ENCODE assay signal across 1 cellular context in the genomic region with DNA sequence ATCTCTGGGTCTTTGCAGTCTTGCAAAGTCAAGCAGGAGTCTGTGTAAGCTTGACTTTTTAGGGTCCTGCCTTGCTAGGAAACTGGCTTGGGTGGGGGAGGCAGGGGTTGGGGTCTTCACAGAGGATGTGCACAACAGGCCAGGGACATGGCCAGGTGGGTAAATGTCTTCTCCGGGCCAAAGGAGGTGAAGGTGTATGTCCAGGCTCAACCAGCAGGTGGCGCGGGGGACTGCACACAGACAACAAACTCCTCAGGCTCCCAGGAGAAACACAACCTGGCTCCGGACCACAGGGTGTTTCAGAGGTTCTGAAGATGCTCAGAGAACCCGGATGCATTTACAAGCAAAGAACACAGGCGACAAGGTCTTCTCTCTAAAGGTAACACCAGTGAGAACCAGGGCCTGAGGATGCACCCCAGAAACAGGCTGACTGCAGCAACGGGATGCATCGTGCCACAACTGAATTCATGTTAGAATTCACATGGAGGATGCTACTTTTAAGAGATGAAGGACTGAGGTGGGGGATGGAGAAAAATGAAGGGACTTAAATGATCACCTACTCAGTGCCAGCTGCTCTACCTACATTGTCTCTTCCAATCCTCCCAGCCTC.
TF ChIP-seq lines count a peak whose summit lies in the region.

No MANE protein-coding gene starts in this region.

TF ChIP-seq in GM12878, 131 proteins besides CTCF, POLR2A, EP300 and RAD21:
- TF ChIP-seq SMC3 (IDR thresholded peaks at IDR 0.05; ENCODE audit: borderline replicate concordance, low read length) = peak; percentile 71
- TF ChIP-seq RFX5 (IDR thresholded peaks at IDR 0.05; ENCODE audit: low read depth, low read length) = 0 out of 2 replicates have a peak, but pooled peaks have one; percentile 26
- TF ChIP-seq POLR2AphosphoS5 (IDR thresholded peaks at IDR 0.05; ENCODE audit: low read length) = no peak
